In the genomic region with DNA sequence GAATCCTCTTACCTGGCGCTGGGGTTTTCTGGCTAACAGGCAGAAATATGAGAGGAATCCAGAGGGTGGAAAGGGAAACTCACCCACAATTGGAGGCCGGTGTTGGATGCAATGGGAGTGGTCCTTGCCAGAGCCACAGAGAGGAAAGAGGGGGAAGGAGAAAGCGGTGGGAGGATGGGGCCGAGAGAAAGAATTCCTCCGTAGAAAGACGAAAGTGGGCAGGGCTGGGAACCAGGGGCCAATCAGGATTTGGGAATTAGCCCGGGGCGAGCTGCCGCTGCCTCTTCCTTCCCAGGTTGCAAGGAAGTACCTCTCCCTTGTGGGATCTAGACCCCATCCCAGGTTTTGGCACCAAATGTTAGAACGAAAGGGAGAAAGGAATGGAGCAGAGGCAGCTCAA, we compare ENCODE assay signal across 20 cellular contexts.
"Had no signal": no experiment of that assay in that cellular context is flagged by ENCODE, and none has a peak within 500 bp of the region (broad histone marks: within the 10 kb centered on the region; RNA-seq: fewer than 3 reads in every experiment).

No MANE protein-coding gene starts in this region.

- H3K27ac Mint-ChIP-seq: activated CD4-positive, alpha-beta T cell treated with anti-CD3 and anti-CD28 coated beads, Interleukin-2, amount 10 ng/mL, durations not matched to agents 24 days and 14 days; activated CD8-positive, alpha-beta T cell treated with anti-CD3 and anti-CD28 coated beads, Interleukin-2, amount 10 ng/mL, durations not matched to agents 7 days and 5 days; activated naive CD8-positive, alpha-beta T cell treated with anti-CD3 and anti-CD28 coated beads, Interleukin-2, amount 50 U/mL, for 24 hours; memory B cell; natural killer cell; progenitor cell of endocrine pancreas had no signal

- H3K36me3 ChIP-seq: left ventricle myocardium inferior, right atrium auricular region had no signal

- H3K27ac ChIP-seq: left ventricle myocardium inferior, right atrium auricular region, tibial nerve had no signal

- DNase-seq: activated CD4-positive, alpha-beta T cell treated with anti-CD3 and anti-CD28 coated beads, Interleukin-2, amount 10 ng/mL, durations not matched to agents 24 days and 14 days; activated CD4-positive, CD25-positive, alpha-beta regulatory T cell; activated CD8-positive, alpha-beta memory T cell treated with anti-CD3 and anti-CD28 coated beads, Interleukin-2, amount 50 U/mL, for 48 hours; activated CD8-positive, alpha-beta T cell treated with anti-CD3 and anti-CD28 coated beads, Interleukin-2, amount 10 ng/mL, durations not matched to agents 7 days and 5 days; activated naive CD4-positive, alpha-beta T cell treated with Interleukin-2 at 50 U/mL for 16 hours; activated naive CD8-positive, alpha-beta T cell treated with anti-CD3 and anti-CD28 coated beads, Interleukin-2, amount 50 U/mL, for 24 hours; aorta; cerebellar nuclear complex; effector memory CD4-positive, alpha-beta T cell; kidney; left ventricle myocardium inferior; natural killer cell; nucleus accumbens; stimulated activated CD4-positive, alpha-beta T cell treated with anti-CD3 and anti-CD28 coated beads, Interleukin-15, amount 100 ng/mL, for 24 hours; stimulated activated CD4-positive, alpha-beta T cell treated with anti-CD3 and anti-CD28 coated beads, Interleukin-4, amount 100 ng/mL, for 24 hours; stimulated activated naive CD4-positive, alpha-beta T cell had no signal

- H3K4me1 Mint-ChIP-seq: activated CD4-positive, alpha-beta T cell treated with anti-CD3 and anti-CD28 coated beads, Interleukin-2, amount 10 ng/mL, durations not matched to agents 24 days and 14 days; memory B cell had no signal

- H3K27me3 Mint-ChIP-seq: activated CD4-positive, alpha-beta T cell treated with anti-CD3 and anti-CD28 coated beads, Interleukin-2, amount 10 ng/mL, durations not matched to agents 24 days and 14 days; activated naive CD8-positive, alpha-beta T cell treated with anti-CD3 and anti-CD28 coated beads, Interleukin-2, amount 50 U/mL, for 24 hours; memory B cell; progenitor cell of endocrine pancreas had no signal

- H3K9me3 ChIP-seq: left ventricle myocardium inferior, right atrium auricular region, tibial nerve had no signal

- H3K4me3 Mint-ChIP-seq: activated CD4-positive, alpha-beta T cell treated with anti-CD3 and anti-CD28 coated beads, Interleukin-2, amount 10 ng/mL, durations not matched to agents 24 days and 14 days; activated CD8-positive, alpha-beta T cell treated with anti-CD3 and anti-CD28 coated beads, Interleukin-2, amount 10 ng/mL, durations not matched to agents 7 days and 5 days; activated naive CD8-positive, alpha-beta T cell treated with anti-CD3 and anti-CD28 coated beads, Interleukin-2, amount 50 U/mL, for 24 hours; memory B cell; natural killer cell had no signal

- H3K9me3 Mint-ChIP-seq: activated CD4-positive, alpha-beta T cell treated with anti-CD3 and anti-CD28 coated beads, Interleukin-2, amount 10 ng/mL, durations not matched to agents 24 days and 14 days; natural killer cell had no signal

- H3K4me1 ChIP-seq: left ventricle myocardium inferior, right atrium auricular region, tibial nerve had no signal

- H3K4me3 ChIP-seq: left ventricle myocardium inferior, right atrium auricular region, tibial nerve had no signal

- H3K27me3 ChIP-seq: right atrium auricular region, tibial nerve had no signal

- H3K36me3 Mint-ChIP-seq: natural killer cell had no signal

- ATAC-seq: activated CD8-positive, alpha-beta T cell treated with anti-CD3 and anti-CD28 coated beads, Interleukin-2, amount 10 ng/mL, durations not matched to agents 7 days and 5 days; activated naive CD8-positive, alpha-beta T cell treated with anti-CD3 and anti-CD28 coated beads, Interleukin-2, amount 50 U/mL, for 24 hours; natural killer cell had no signal
